8 cellular contexts compared by ENCODE assay signal in genomic region chr1:98051065-98051675, GRCh38.
A peak's percentile ranks its signal among the peaks of the same experiment; 100 is the strongest.
DNase-seq lines count a peak whose midpoint lies in the region; ATAC-seq, FAIRE-seq and TF ChIP-seq lines count a peak whose summit lies in the region.

No MANE protein-coding gene starts in this region.

- CTCF ChIA-PET in activated CD8-positive, alpha-beta T cell treated with anti-CD3 and anti-CD28 coated beads for 36 hours (lab: Charles Lee): interaction anchor here (0.6 to 2.0 kb wide), 19 partner anchors 9 to 1086 kb away, joined by 3 to 12 read pairs (median 3); no protein-coding TSS in a partner anchor

- POLR2A ChIA-PET in activated CD8-positive, alpha-beta T cell treated with anti-CD3 and anti-CD28 coated beads for 36 hours (lab: Charles Lee): no interaction called here

- H3K27me3 Mint-ChIP-seq in activated CD8-positive, alpha-beta T cell treated with anti-CD3 and anti-CD28 coated beads for 36 hours: peaks cover 66% of the 10 kb centered on the region

- ATAC-seq in GM18511 (IDR thresholded peaks at IDR 0.05; ENCODE audit: unreplicated experiment) (peak; percentile 49), HG03432 (IDR thresholded peaks at IDR 0.05; ENCODE audit: unreplicated experiment) (peak; percentile 42)
- peak; percentile 40 for ATAC-seq in activated CD8-positive, alpha-beta T cell treated with anti-CD3 and anti-CD28 coated beads for 36 hours

- peaks cover 27% of the 10 kb centered on the region for H3K4me1 Mint-ChIP-seq in activated CD8-positive, alpha-beta T cell treated with anti-CD3 and anti-CD28 coated beads for 36 hours (ENCODE audit: low read depth)

- no peak overlapping the region for H3K4me3 Mint-ChIP-seq in activated CD8-positive, alpha-beta T cell treated with anti-CD3 and anti-CD28 coated beads for 36 hours

- peak; percentile 83 for FAIRE-seq in endometrium (lab: Jason Lieb, UNC)

- no peaks in the 10 kb centered on the region for H3K36me3 Mint-ChIP-seq in activated CD8-positive, alpha-beta T cell treated with anti-CD3 and anti-CD28 coated beads for 36 hours (ENCODE audit: low read depth)

- H3K9me3 Mint-ChIP-seq in activated CD8-positive, alpha-beta T cell treated with anti-CD3 and anti-CD28 coated beads for 36 hours: no peaks in the 10 kb centered on the region

- DNase-seq in AG09319 (ENCODE audit: extremely low read depth, low read depth): peak; percentile 54
- DNase-seq in NCI-H748 treated with DMSO at 0.1 percent for 48 hours (lab: John Stamatoyannopoulos, UW): peak; percentile 71
- DNase-seq in activated CD8-positive, alpha-beta T cell treated with anti-CD3 and anti-CD28 coated beads for 36 hours: peak; percentile 82
- DNase-seq in mucosa of gallbladder (ENCODE audit: low spot score): peak; percentile 79
- DNase-seq in stromal cell of bone marrow (ENCODE audit: low read depth): peak; percentile 62

- intact Hi-C loops in activated CD8-positive, alpha-beta T cell treated with anti-CD3 and anti-CD28 coated beads for 36 hours (cut with micrococcal nuclease): loop anchor here (2.0 to 5.0 kb wide), 2 partner anchors 379 to 1084 kb away; no protein-coding TSS in a partner anchor

- no peak overlapping the region for H3K27ac Mint-ChIP-seq in activated CD8-positive, alpha-beta T cell treated with anti-CD3 and anti-CD28 coated beads for 36 hours

- TF ChIP-seq CTCF in AG09319 (IDR thresholded peaks at IDR 0.05; ENCODE audit: low read depth, low read length): peak; percentile 95
- TF ChIP-seq CTCF in activated CD8-positive, alpha-beta T cell treated with anti-CD3 and anti-CD28 coated beads for 36 hours (IDR thresholded peaks at IDR 0.05): peak; percentile 91

Comparison
In these comparisons a context has a peak if more than half of its experiments do, and no peak if none do; other contexts are left out.
1. Peak in every context shown above with its lines: DNase-seq and ATAC-seq.